Comparison of ENCODE assay signal across 1 cellular context in the genomic region with DNA sequence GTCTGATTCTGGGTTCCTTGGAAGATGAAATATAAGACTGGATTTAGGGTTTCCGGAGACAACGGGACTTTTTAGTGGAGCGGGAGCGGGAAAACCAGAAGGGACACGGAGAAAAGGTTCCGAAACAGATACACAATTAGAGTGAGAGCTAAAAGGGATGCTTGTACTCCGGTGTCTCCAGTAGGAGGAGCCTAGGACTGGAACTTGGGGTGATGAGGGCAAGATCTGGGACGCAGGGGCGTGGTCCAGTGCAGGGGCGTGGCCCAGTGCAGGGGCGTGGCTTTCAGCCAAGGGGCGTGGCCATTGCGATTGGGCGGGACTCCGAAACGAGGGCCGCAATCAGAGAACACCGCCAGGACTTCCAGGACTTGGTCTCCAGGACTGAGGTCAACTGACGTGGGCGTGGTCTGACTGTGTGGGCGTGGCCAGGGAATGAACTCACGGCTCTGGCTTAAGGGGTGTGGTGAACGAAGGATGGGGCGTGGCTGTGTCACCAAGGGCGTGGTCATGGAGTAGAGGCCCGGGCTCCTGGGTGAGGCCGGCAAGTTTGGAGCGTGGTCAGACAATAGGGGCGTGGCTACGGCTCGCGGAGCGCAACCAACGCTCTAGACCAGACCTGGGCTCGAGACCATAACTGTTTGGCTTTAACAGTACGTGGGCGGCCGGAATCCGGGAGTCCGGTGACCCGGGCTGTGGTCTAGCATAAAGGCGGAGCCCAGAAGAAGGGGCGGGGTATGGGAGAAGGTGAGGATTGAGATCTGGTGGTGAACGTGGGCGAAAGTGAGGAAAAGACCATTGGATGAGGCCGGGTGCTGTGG.
TF ChIP-seq lines count a peak whose summit lies in the region.

Gene DKKL1, plus strand, starts transcription at position 613 of the 818 bp plus-strand sequence. Its CDS starts 122 bp downstream, at position 735.

TF ChIP-seq in K562, 482 proteins besides CTCF, POLR2A, EP300 and RAD21 (continued from another document and continues in another):
- TF ChIP-seq RERE (CRISPR knock-in tag; IDR thresholded peaks at IDR 0.05; ENCODE audit: borderline replicate concordance) (no peak), HDAC8 (tag; IDR thresholded peaks at IDR 0.05) (no peak), ESRRB (CRISPR knock-in tag; IDR thresholded peaks at IDR 0.05; ENCODE audit: borderline replicate concordance) (no peak), CREM (IDR thresholded peaks at IDR 0.05; ENCODE audit: low read depth) (peak; percentile 81), ZNF583 (CRISPR knock-in tag; IDR thresholded peaks at IDR 0.05) (no peak), HNRNPLL (IDR thresholded peaks at IDR 0.05; ENCODE audit: low read depth, low read length, poor library complexity, severe bottlenecking) (peak; percentile 95), ZNF444 (CRISPR knock-in tag; IDR thresholded peaks at IDR 0.05) (no peak), ZNF197 (CRISPR knock-in tag; IDR thresholded peaks at IDR 0.05; ENCODE audit: low read depth) (no peak), ZBTB8A (IDR thresholded peaks at IDR 0.05; ENCODE audit: partially characterized antibody) (no peak), PATZ1 (CRISPR knock-in tag; IDR thresholded peaks at IDR 0.05; ENCODE audit: borderline replicate concordance) (no peak), ZFP30 (CRISPR knock-in tag; IDR thresholded peaks at IDR 0.05; ENCODE audit: borderline replicate concordance) (no peak), SIRT6 (IDR thresholded peaks at IDR 0.05; ENCODE audit: low read depth, low read length) (no peak), EWSR1 (IDR thresholded peaks at IDR 0.05; ENCODE audit: borderline replicate concordance, low read depth, partially characterized antibody) (no peak), ZNF347 (CRISPR knock-in tag; IDR thresholded peaks at IDR 0.05; ENCODE audit: low read depth) (no peak), MECOM (CRISPR knock-in tag; IDR thresholded peaks at IDR 0.05) (no peak), CTCFL (IDR thresholded peaks at IDR 0.05; ENCODE audit: borderline replicate concordance, insufficient read depth, low read depth, low read length, poor library complexity, severe bottlenecking) (no peak), MAZ (CRISPR knock-in tag; conservative IDR thresholded peaks at IDR 0.05 in 1 of 2, IDR thresholded peaks at IDR 0.05 in 1 of 2) (peak; percentile 23 to 69; a peak in 3 of 4 replicates), ZFP36 (IDR thresholded peaks at IDR 0.05; ENCODE audit: low read depth, low read length, partially characterized antibody) (no peak), ILK (tag; IDR thresholded peaks at IDR 0.05; ENCODE audit: borderline replicate concordance, low read depth) (no peak), ZNF217 (CRISPR knock-in tag; IDR thresholded peaks at IDR 0.05) (no peak), ZBTB1 (CRISPR knock-in tag; IDR thresholded peaks at IDR 0.05; ENCODE audit: borderline replicate concordance, low read depth) (no peak), HCFC1 (IDR thresholded peaks at IDR 0.05; ENCODE audit: low read depth, low read length) (no peak; the same call in none of the 2 replicates), ZBED1 (IDR thresholded peaks at IDR 0.05) (no peak), TBP (optimal IDR thresholded peaks at IDR 0.05; ENCODE audit: low read depth, low read length) (peak; percentile 55), NONO (IDR thresholded peaks at IDR 0.05; ENCODE audit: low read depth in 2 of 2, low read length in 1 of 2) (no peak), FOXK1 (CRISPR knock-in tag; IDR thresholded peaks at IDR 0.05; ENCODE audit: borderline replicate concordance) (no peak), MAFK (IDR thresholded peaks at IDR 0.05; ENCODE audit: low read length) (no peak), NFE2 (IDR thresholded peaks at IDR 0.05; ENCODE audit: low read depth) (peak; percentile 28; the same call in 1 of the 2 replicates), NFATC3 (IDR thresholded peaks at IDR 0.05) (no peak), EZH2 (IDR thresholded peaks at IDR 0.05; ENCODE audit: borderline replicate concordance, low read depth, low read length) (no peak), BCL6 (CRISPR knock-in tag; IDR thresholded peaks at IDR 0.05) (no peak), RFX5 (IDR thresholded peaks at IDR 0.05; ENCODE audit: low read depth, low read length) (peak; percentile 7; the same call in 1 of the 2 replicates), DMBX1 (CRISPR knock-in tag; IDR thresholded peaks at IDR 0.05; ENCODE audit: borderline replicate concordance) (no peak), PTBP1 (IDR thresholded peaks at IDR 0.05; ENCODE audit: low read depth, low read length) (no peak), SAFB2 (IDR thresholded peaks at IDR 0.05; ENCODE audit: borderline replicate concordance, low read depth, low read length, severe bottlenecking) (no peak), POLR2G (IDR thresholded peaks at IDR 0.05; ENCODE audit: low read depth, low read length) (peak; percentile 70), ZNF785 (CRISPR knock-in tag; IDR thresholded peaks at IDR 0.05) (no peak), CEBPB (tag; IDR thresholded peaks at IDR 0.05) (no peak), ZEB2 (IDR thresholded peaks at IDR 0.05) (0 out of 2 replicates have a peak, but pooled peaks have one; percentile 28), ZNF668 (CRISPR knock-in tag; IDR thresholded peaks at IDR 0.05) (no peak), SMARCA5 (IDR thresholded peaks at IDR 0.05) (no peak), ELF2 (CRISPR knock-in tag; IDR thresholded peaks at IDR 0.05) (no peak), PYGO2 (tag; IDR thresholded peaks at IDR 0.05) (no peak), ZNF717 (CRISPR knock-in tag; IDR thresholded peaks at IDR 0.05) (no peak), TEAD2 (tag; IDR thresholded peaks at IDR 0.05) (no peak), POLR3A (IDR thresholded peaks at IDR 0.05; ENCODE audit: borderline replicate concordance, extremely low read depth, insufficient read depth, insufficient read length) (no peak), NFXL1 (CRISPR knock-in tag; IDR thresholded peaks at IDR 0.05) (no peak), HSF4 (CRISPR knock-in tag; IDR thresholded peaks at IDR 0.05; ENCODE audit: borderline replicate concordance) (no peak), NFE2L1 (tag; IDR thresholded peaks at IDR 0.05; ENCODE audit: borderline replicate concordance, low read depth) (no peak), MIER1 (IDR thresholded peaks at IDR 0.05; ENCODE audit: low read depth) (no peak), STAT5B (CRISPR knock-in tag; IDR thresholded peaks at IDR 0.05) (no peak)
- TF ChIP-seq, protein P1, sequence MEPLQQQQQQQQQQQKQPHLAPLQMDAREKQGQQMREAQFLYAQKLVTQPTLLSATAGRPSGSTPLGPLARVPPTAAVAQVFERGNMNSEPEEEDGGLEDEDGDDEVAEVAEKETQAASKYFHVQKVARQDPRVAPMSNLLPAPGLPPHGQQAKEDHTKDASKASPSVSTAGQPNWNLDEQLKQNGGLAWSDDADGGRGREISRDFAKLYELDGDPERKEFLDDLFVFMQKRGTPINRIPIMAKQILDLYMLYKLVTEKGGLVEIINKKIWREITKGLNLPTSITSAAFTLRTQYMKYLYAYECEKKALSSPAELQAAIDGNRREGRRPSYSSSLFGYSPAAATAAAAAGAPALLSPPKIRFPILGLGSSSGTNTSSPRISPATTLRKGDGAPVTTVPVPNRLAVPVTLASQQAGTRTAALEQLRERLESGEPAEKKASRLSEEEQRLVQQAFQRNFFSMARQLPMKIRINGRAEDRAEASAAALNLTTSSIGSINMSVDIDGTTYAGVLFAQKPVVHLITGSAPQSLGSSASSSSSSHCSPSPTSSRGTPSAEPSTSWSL (CRISPR knock-in tag; IDR thresholded peaks at IDR 0.05; ENCODE audit: borderline replicate concordance) = no peak
- TF ChIP-seq, protein P2, sequence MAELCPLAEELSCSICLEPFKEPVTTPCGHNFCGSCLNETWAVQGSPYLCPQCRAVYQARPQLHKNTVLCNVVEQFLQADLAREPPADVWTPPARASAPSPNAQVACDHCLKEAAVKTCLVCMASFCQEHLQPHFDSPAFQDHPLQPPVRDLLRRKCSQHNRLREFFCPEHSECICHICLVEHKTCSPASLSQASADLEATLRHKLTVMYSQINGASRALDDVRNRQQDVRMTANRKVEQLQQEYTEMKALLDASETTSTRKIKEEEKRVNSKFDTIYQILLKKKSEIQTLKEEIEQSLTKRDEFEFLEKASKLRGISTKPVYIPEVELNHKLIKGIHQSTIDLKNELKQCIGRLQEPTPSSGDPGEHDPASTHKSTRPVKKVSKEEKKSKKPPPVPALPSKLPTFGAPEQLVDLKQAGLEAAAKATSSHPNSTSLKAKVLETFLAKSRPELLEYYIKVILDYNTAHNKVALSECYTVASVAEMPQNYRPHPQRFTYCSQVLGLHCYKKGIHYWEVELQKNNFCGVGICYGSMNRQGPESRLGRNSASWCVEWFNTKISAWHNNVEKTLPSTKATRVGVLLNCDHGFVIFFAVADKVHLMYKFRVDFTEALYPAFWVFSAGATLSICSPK (IDR thresholded peaks at IDR 0.05; ENCODE audit: borderline replicate concordance) = no peak
- TF ChIP-seq, protein P3, sequence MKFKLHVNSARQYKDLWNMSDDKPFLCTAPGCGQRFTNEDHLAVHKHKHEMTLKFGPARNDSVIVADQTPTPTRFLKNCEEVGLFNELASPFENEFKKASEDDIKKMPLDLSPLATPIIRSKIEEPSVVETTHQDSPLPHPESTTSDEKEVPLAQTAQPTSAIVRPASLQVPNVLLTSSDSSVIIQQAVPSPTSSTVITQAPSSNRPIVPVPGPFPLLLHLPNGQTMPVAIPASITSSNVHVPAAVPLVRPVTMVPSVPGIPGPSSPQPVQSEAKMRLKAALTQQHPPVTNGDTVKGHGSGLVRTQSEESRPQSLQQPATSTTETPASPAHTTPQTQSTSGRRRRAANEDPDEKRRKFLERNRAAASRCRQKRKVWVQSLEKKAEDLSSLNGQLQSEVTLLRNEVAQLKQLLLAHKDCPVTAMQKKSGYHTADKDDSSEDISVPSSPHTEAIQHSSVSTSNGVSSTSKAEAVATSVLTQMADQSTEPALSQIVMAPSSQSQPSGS (CRISPR knock-in tag; IDR thresholded peaks at IDR 0.05) = no peak
- TF ChIP-seq, protein P4, sequence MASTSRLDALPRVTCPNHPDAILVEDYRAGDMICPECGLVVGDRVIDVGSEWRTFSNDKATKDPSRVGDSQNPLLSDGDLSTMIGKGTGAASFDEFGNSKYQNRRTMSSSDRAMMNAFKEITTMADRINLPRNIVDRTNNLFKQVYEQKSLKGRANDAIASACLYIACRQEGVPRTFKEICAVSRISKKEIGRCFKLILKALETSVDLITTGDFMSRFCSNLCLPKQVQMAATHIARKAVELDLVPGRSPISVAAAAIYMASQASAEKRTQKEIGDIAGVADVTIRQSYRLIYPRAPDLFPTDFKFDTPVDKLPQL (IDR thresholded peaks at IDR 0.05; ENCODE audit: extremely low read depth, insufficient read length) = no peak
